In genomic region chr10:27618906-27619305, GRCh38 we compare ENCODE assay signal across 22 cellular contexts.
DNase-seq lines count a peak whose midpoint lies in the region; ATAC-seq and TF ChIP-seq lines count a peak whose summit lies in the region.
"Had no signal": no experiment of that assay in that cellular context is flagged by ENCODE, and none has a peak within 500 bp of the region (broad histone marks: within the 10 kb centered on the region; RNA-seq: fewer than 3 reads in every experiment).

No MANE protein-coding gene starts in this region.

- H3K4me3 ChIP-seq in AG10803 (ENCODE audit: low read length), result no peak overlapping the region
- no peak overlapping the region for H3K4me3 ChIP-seq in ascending aorta
- H3K4me3 ChIP-seq in gastroesophageal sphincter, result no peak overlapping the region
- H3K4me3 ChIP-seq in transverse colon, result no peak overlapping the region
- H3K4me3 ChIP-seq: GM12878 had no signal

- H3K36me3 ChIP-seq in ascending aorta (no peaks in the 10 kb centered on the region), gastroesophageal sphincter (no peaks in the 10 kb centered on the region), transverse colon (no peaks in the 10 kb centered on the region)
- H3K36me3 ChIP-seq: BE2C had no signal

- H3K9me3 ChIP-seq in ascending aorta (no peaks in the 10 kb centered on the region), gastroesophageal sphincter (no peaks in the 10 kb centered on the region), transverse colon (no peaks in the 10 kb centered on the region)
- H3K9me3 ChIP-seq: BE2C had no signal

- in situ Hi-C loops in transverse colon (cut with MboI; ENCODE audit: low pct_ligation_motif_present in 1 of 4, low pct_unique_long_range_greater_than_20kb in 1 of 4, low sequenced_read_pairs in 3 of 4), result no loop called here

- no peak for TF ChIP-seq POLR2A in gastroesophageal sphincter (IDR thresholded peaks at IDR 0.05)
- no peak for TF ChIP-seq POLR2A in transverse colon (IDR thresholded peaks at IDR 0.05)

- peaks cover 4 to 17% of the 10 kb centered on the region in 2 donors for H3K4me1 ChIP-seq in ascending aorta
- H3K4me1 ChIP-seq in gastroesophageal sphincter, result peaks cover 0 to 33% (median 6%) of the 10 kb centered on the region in 3 donors
- peaks cover 0 to 13% (median 2%) of the 10 kb centered on the region in 4 donors for H3K4me1 ChIP-seq in transverse colon
- H3K4me1 ChIP-seq: BE2C had no signal

- H3K27ac ChIP-seq in ascending aorta, result peak overlapping the region; percentile 82 to 86
- H3K27ac ChIP-seq in gastroesophageal sphincter, result peak overlapping the region in 3 of 4 donors; percentile 56 to 66 (median 56)
- peak overlapping the region in 3 of 4 donors; percentile 13 to 43 (median 14) for H3K27ac ChIP-seq in transverse colon

- 39 to 40% methylated on average over 10 of the region's 10 CpGs for WGBS in gastroesophageal sphincter (ENCODE audit: low coverage in 1 of 2), 2 donors
- WGBS in transverse colon (ENCODE audit: low coverage in 1 of 2), 2 donors, result 84 to 88% methylated on average over 4 to 10 of the region's 10 CpGs

- H3K27me3 ChIP-seq in ascending aorta, result no peaks in the 10 kb centered on the region
- H3K27me3 ChIP-seq in gastroesophageal sphincter, result no peaks in the 10 kb centered on the region
- H3K27me3 ChIP-seq in transverse colon, result peaks cover 4% of the 10 kb centered on the region

- peak; percentile 96 for DNase-seq in AG10803 (ENCODE audit: low read depth)
- DNase-seq in ascending aorta (ENCODE audit: low spot score in 2 of 2), result no peak
- no peak for DNase-seq in transverse colon
- DNase-seq in NCI-H2107 (lab: John Stamatoyannopoulos, UW), result no peak
- DNase-seq in putamen (ENCODE audit: low spot score), result no peak
- DNase-seq: BE2C; CD4-positive, CD25-positive, alpha-beta regulatory T cell; COR-L47; GDM1; KG1; NCI-H1105 treated with DMSO at 0.1 percent for 48 hours; NCI-H1694 treated with DMSO at 0.1 percent for 48 hours; NCI-H226; NCI-H524; NCI-H82; PC-3; RPMI8226; SIG-M5 had no signal

- no peak for TF ChIP-seq EP300 in gastroesophageal sphincter (IDR thresholded peaks at IDR 0.05)
- TF ChIP-seq EP300 in transverse colon (IDR thresholded peaks at IDR 0.05; ENCODE audit: low read depth), result no peak

- TF ChIP-seq CTCF in AG10803 (conservative IDR thresholded peaks at IDR 0.05; ENCODE audit: low read length), result no peak
- no peak for TF ChIP-seq CTCF in ascending aorta (IDR thresholded peaks at IDR 0.05)
- TF ChIP-seq CTCF in gastroesophageal sphincter (IDR thresholded peaks at IDR 0.05), result no peak
- no peak for TF ChIP-seq CTCF in transverse colon (IDR thresholded peaks at IDR 0.05)

- peak; percentile 26 for ATAC-seq in gastroesophageal sphincter
- no peak for ATAC-seq in GM18502 (IDR thresholded peaks at IDR 0.05; ENCODE audit: poor library complexity, unreplicated experiment)
- ATAC-seq: GM12878, PC-3, SK-N-SH treated with all-trans-retinoic acid at 6 μM for 48 hours had no signal

- intact Hi-C loops in ascending aorta (cut with DNase I), result no loop called here
- intact Hi-C loops in transverse colon (cut with DNase I; ENCODE audit: low total_unique reads), result no loop called here

Comparison
In these comparisons a context has a peak if more than half of its experiments do, and no peak if none do; other contexts are left out.
1. H3K27ac ChIP-seq: peak in every context shown above with its lines; median percentile 84 in ascending aorta; 56 in gastroesophageal sphincter; 14 in transverse colon.